12 cellular contexts compared by ENCODE assay signal in the genomic region with DNA sequence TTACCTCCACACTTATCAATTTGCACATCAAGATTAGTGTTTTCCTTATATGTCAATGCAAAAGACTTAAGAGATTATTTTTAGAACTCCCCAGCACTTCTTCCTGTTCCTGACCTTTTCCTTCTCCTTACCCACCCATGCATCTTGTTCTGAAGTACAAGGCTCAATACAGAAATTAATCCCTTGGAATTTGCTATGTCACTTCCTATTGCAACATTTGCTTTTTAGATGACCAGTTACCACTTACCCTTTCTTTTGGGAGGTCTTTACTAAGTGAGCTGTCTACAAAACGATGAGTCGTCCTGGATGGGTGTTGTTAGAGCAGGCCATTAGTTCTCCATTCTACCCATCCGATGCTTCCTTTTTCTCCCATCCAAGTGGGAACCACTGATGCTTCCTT.
A peak's percentile ranks its signal among the peaks of the same experiment; 100 is the strongest.
DNase-seq lines count a peak whose midpoint lies in the region; ATAC-seq and TF ChIP-seq lines count a peak whose summit lies in the region.
"Had no signal": no experiment of that assay in that cellular context is flagged by ENCODE, and none has a peak within 500 bp of the region (broad histone marks: within the 10 kb centered on the region; RNA-seq: fewer than 3 reads in every experiment).

No MANE protein-coding gene starts in this region.

- H3K4me1 ChIP-seq in breast epithelium (no peaks in the 10 kb centered on the region), adrenal gland (replicated peaks in 1 of 2) (no peaks in the 10 kb centered on the region)

- TF ChIP-seq POLR2A in breast epithelium (IDR thresholded peaks at IDR 0.05) (no peak), adrenal gland (IDR thresholded peaks at IDR 0.05) (no peak)

- 53 to 73% (median 69%) methylated on average over 3 of the region's 3 CpGs for WGBS in adrenal gland, 4 donors

- POLR2A ChIA-PET in MCF 10A (lab: Yijun Ruan, JAX) (no interaction called here), RWPE1 (lab: Yijun Ruan, JAX; ENCODE audit: low non-redundant PET) (no interaction called here)

- CTCF ChIA-PET in MCF 10A (lab: Yijun Ruan, JAX), result no interaction called here
- CTCF ChIA-PET in RWPE1 (lab: Yijun Ruan, JAX), result no interaction called here

- peaks cover 12% of the 10 kb centered on the region for H3K9me3 Mint-ChIP-seq in MCF 10A (ENCODE audit: unreplicated experiment)
- H3K9me3 Mint-ChIP-seq in effector memory CD8-positive, alpha-beta T cell, result peaks cover 14% of the 10 kb centered on the region in 2 donors

- TF ChIP-seq CTCF in MCF 10A (IDR thresholded peaks at IDR 0.05; ENCODE audit: unreplicated experiment), result no peak
- TF ChIP-seq CTCF in breast epithelium (IDR thresholded peaks at IDR 0.05), result no peak
- TF ChIP-seq CTCF in RWPE1 (conservative IDR thresholded peaks at IDR 0.05; ENCODE audit: low read depth), result no peak
- no peak for TF ChIP-seq CTCF in fibroblast of pulmonary artery (IDR thresholded peaks at IDR 0.05; ENCODE audit: low read length, missing control alignments)
- no peak for TF ChIP-seq CTCF in adrenal gland (IDR thresholded peaks at IDR 0.05)

- H3K4me3 Mint-ChIP-seq in MCF 10A (ENCODE audit: unreplicated experiment), result no peak overlapping the region
- H3K4me3 Mint-ChIP-seq in effector memory CD8-positive, alpha-beta T cell, result no peak overlapping the region

- ATAC-seq in effector memory CD8-positive, alpha-beta T cell (replicated peaks), result no peak

- H3K36me3 Mint-ChIP-seq in MCF 10A (ENCODE audit: insufficient read depth, unreplicated experiment), result no peaks in the 10 kb centered on the region
- no peaks in the 10 kb centered on the region for H3K36me3 Mint-ChIP-seq in effector memory CD8-positive, alpha-beta T cell (ENCODE audit: insufficient read depth)

- peaks cover 34% of the 10 kb centered on the region for H3K4me1 Mint-ChIP-seq in MCF 10A (ENCODE audit: insufficient read depth, unreplicated experiment)
- H3K4me1 Mint-ChIP-seq in effector memory CD8-positive, alpha-beta T cell (ENCODE audit: low read depth in 2 of 2), result peaks cover 0 to 1% of the 10 kb centered on the region in 2 donors

- no peaks in the 10 kb centered on the region for H3K36me3 ChIP-seq in breast epithelium
- no peaks in the 10 kb centered on the region for H3K36me3 ChIP-seq in adrenal gland (replicated peaks in 1 of 2)

- H3K27ac Mint-ChIP-seq in MCF 10A (ENCODE audit: low read depth, unreplicated experiment), result peak overlapping the region; percentile 40
- no peak overlapping the region for H3K27ac Mint-ChIP-seq in effector memory CD8-positive, alpha-beta T cell

- H3K9me3 ChIP-seq in breast epithelium, result peaks cover 0 to under 1% of the 10 kb centered on the region in 2 donors
- H3K9me3 ChIP-seq in adrenal gland (replicated peaks in 1 of 3), result no peaks in the 10 kb centered on the region

- peak; percentile 97 for DNase-seq in MCF 10A (ENCODE audit: unreplicated experiment)
- no peak for DNase-seq in breast epithelium (ENCODE audit: low spot score in 2 of 2)
- DNase-seq in RWPE1 (ENCODE audit: low spot score), result peak; percentile 60
- peak; percentile 71 for DNase-seq in fibroblast of pulmonary artery (ENCODE audit: low read depth)
- DNase-seq in adrenal gland, result no peak
- no peak for DNase-seq in NOMO-1 (lab: John Stamatoyannopoulos, UW; ENCODE audit: unreplicated experiment in 2 of 2)
- no peak for DNase-seq in NCI-H510A (lab: John Stamatoyannopoulos, UW)
- no peak for DNase-seq in effector memory CD8-positive, alpha-beta T cell
- DNase-seq: cerebellar nuclear complex, mammary epithelial cell, trophoblast cell had no signal

- BruUV-seq in MCF 10A (replicated peaks; lab: Mats Ljungman, UMichigan), result no TSS peak

- no peaks in the 10 kb centered on the region for H3K27me3 Mint-ChIP-seq in MCF 10A (ENCODE audit: insufficient read depth, unreplicated experiment)
- H3K27me3 Mint-ChIP-seq in effector memory CD8-positive, alpha-beta T cell, result peaks cover 0 to 17% of the 10 kb centered on the region in 2 donors

- H3K27ac ChIP-seq in breast epithelium, result no peak overlapping the region
- H3K27ac ChIP-seq in RWPE1, result no peak overlapping the region
- H3K27ac ChIP-seq in adrenal gland, result no peak overlapping the region
- H3K27ac ChIP-seq: 22Rv1 had no signal

- H3K4me3 ChIP-seq in breast epithelium (no peak overlapping the region), fibroblast of pulmonary artery (replicated peaks; ENCODE audit: low read depth, low read length) (no peak overlapping the region), adrenal gland (no peak overlapping the region)

- H3K27me3 ChIP-seq in breast epithelium (no peaks in the 10 kb centered on the region), adrenal gland (no peaks in the 10 kb centered on the region)

- intact Hi-C loops in MCF 10A (cut with micrococcal nuclease), result loop anchor here (5.0 kb wide), 1 partner anchor 74 kb away; no protein-coding TSS in a partner anchor
- intact Hi-C loops in breast epithelium (cut with DNase I; ENCODE audit: low total_unique reads), result no loop called here
- intact Hi-C loops in adrenal gland (cut with DNase I), result no loop called here

Comparison
In these comparisons a context has a peak if more than half of its experiments do, and no peak if none do; other contexts are left out.
1. DNase-seq: peak in MCF 10A (single experiment), RWPE1 (single experiment) and fibroblast of pulmonary artery (single experiment); none in breast epithelium (0 of 2), adrenal gland (0 of 7), NOMO-1 (0 of 2), NCI-H510A (single experiment) and effector memory CD8-positive, alpha-beta T cell (0 of 3).